ENCODE assay signal across 22 cellular contexts in genomic region chr9:121773286-121773953, GRCh38.
DNase-seq lines count a peak whose midpoint lies in the region; ATAC-seq and TF ChIP-seq lines count a peak whose summit lies in the region.
"Had no signal": no experiment of that assay in that cellular context is flagged by ENCODE, and none has a peak within 500 bp of the region (broad histone marks: within the 10 kb centered on the region; RNA-seq: fewer than 3 reads in every experiment).

No MANE protein-coding gene starts in this region.

- no peak overlapping the region for H3K4me3 Mint-ChIP-seq in WTC11
- H3K4me3 Mint-ChIP-seq: activated T-helper 1 cell treated with anti-CD3 and anti-CD28 coated beads, Interleukin-12 subunit alpha, Interleukin-12 subunit beta, Interleukin-2, Interleukin-4 antibody, amounts not matched to agents 30 ng/mL and 10 ng/mL and 1 ng/mL, durations not matched to agents 14 hours and 24 hours and 36 hours; effector memory CD8-positive, alpha-beta T cell; H9; neural progenitor cell; T-helper 17 cell had no signal

- TF ChIP-seq CTCF in heart right ventricle (IDR thresholded peaks at IDR 0.05) (no peak), tibial nerve (IDR thresholded peaks at IDR 0.05) (no peak), WTC11 (IDR thresholded peaks at IDR 0.05) (no peak)

- CTCF ChIA-PET in WTC11 (lab: Charles Lee) = interaction anchor here (1.4 kb wide), 1 partner anchor 86 kb away, joined by 4 read pairs; no protein-coding TSS in a partner anchor

- TF ChIP-seq POLR2A in tibial nerve (IDR thresholded peaks at IDR 0.05) = no peak

- no peak for TF ChIP-seq EP300 in tibial nerve (IDR thresholded peaks at IDR 0.05)

- no peak overlapping the region for H3K4me3 ChIP-seq in right cardiac atrium (ENCODE audit: low read length)
- no peak overlapping the region for H3K4me3 ChIP-seq in heart right ventricle
- no peak overlapping the region for H3K4me3 ChIP-seq in tibial nerve
- H3K4me3 ChIP-seq: body of pancreas, lung, neural progenitor cell, smooth muscle cell had no signal

- peaks cover 31% of the 10 kb centered on the region for H3K36me3 Mint-ChIP-seq in WTC11

- H3K4me1 ChIP-seq in right cardiac atrium (ENCODE audit: control insufficient read depth, insufficient read depth, low read length) = no peaks in the 10 kb centered on the region
- peaks cover 4 to 50% (median 29%) of the 10 kb centered on the region in 9 donors for H3K4me1 ChIP-seq in heart right ventricle
- H3K4me1 ChIP-seq in tibial nerve = peaks cover 0 to 52% (median 17%) of the 10 kb centered on the region in 4 donors
- H3K4me1 ChIP-seq: body of pancreas had no signal

- H3K27ac ChIP-seq in right cardiac atrium (ENCODE audit: low read length) (no peak overlapping the region), heart right ventricle (peak overlapping the region in 7 of 10 donors; percentile 10 to 75 (median 39)), tibial nerve (peak overlapping the region; percentile 42 to 86 (median 76))
- H3K27ac ChIP-seq: C4-2B, neural progenitor cell had no signal

- no peak overlapping the region for H3K27ac Mint-ChIP-seq in WTC11
- H3K27ac Mint-ChIP-seq: activated T-helper 1 cell treated with anti-CD3 and anti-CD28 coated beads, Interleukin-12 subunit alpha, Interleukin-12 subunit beta, Interleukin-2, Interleukin-4 antibody, amounts not matched to agents 30 ng/mL and 10 ng/mL and 1 ng/mL, durations not matched to agents 14 hours and 24 hours and 36 hours; H9; neural progenitor cell; progenitor cell of endocrine pancreas; T-helper 17 cell had no signal

- H3K9me3 ChIP-seq in right cardiac atrium (ENCODE audit: control insufficient read depth, low read length) (no peaks in the 10 kb centered on the region), heart right ventricle (peaks cover 0 to 6% (median 0%) of the 10 kb centered on the region in 11 donors), tibial nerve (peaks cover 0 to 5% (median 2%) of the 10 kb centered on the region in 4 donors)
- H3K9me3 ChIP-seq: body of pancreas had no signal

- H3K4me1 Mint-ChIP-seq in WTC11 = no peaks in the 10 kb centered on the region
- H3K4me1 Mint-ChIP-seq: H9, T-helper 17 cell had no signal

- no peaks in the 10 kb centered on the region for H3K27me3 ChIP-seq in right cardiac atrium (ENCODE audit: control insufficient read depth, insufficient read depth)
- H3K27me3 ChIP-seq in heart right ventricle = no peaks in the 10 kb centered on the region
- H3K27me3 ChIP-seq in tibial nerve = no peaks in the 10 kb centered on the region
- H3K27me3 ChIP-seq: body of pancreas, neural progenitor cell had no signal

- intact Hi-C loops in cardiac septum (cut with DNase I) (no loop called here), right cardiac atrium (cut with DNase I) (loop anchor here in 1 of 4 donors (10.0 kb wide), 2 partner anchors 61 to 79 kb away; no protein-coding TSS in a partner anchor), heart right ventricle (cut with DNase I) (no loop called here), posterior vena cava (cut with DNase I) (no loop called here)

- H3K27me3 Mint-ChIP-seq in WTC11 (ENCODE audit: low read depth) = no peaks in the 10 kb centered on the region
- H3K27me3 Mint-ChIP-seq: progenitor cell of endocrine pancreas had no signal

- ATAC-seq in right cardiac atrium (no peak), heart right ventricle (peak in 3 of 8 donors; percentile 2 to 33 (median 2)), WTC11 (no peak)
- ATAC-seq: effector memory CD8-positive, alpha-beta T cell; T-helper 17 cell had no signal

- 91% methylated on average over 18 of the region's 18 CpGs for WGBS in right cardiac atrium
- 88 to 92% methylated on average over 17 to 18 of the region's 18 CpGs for WGBS in heart right ventricle, 2 donors
- WGBS in tibial nerve, 2 donors = 64 to 78% methylated on average over 7 to 8 of the region's 18 CpGs

- H3K36me3 ChIP-seq in heart right ventricle (peaks cover 0 to 100% (median 70%) of the 10 kb centered on the region in 9 donors), tibial nerve (peaks cover 0 to 84% (median 5%) of the 10 kb centered on the region in 3 donors)
- H3K36me3 ChIP-seq: neural progenitor cell had no signal

- DNase-seq in cardiac septum (ENCODE audit: low spot score) = peak; percentile 68
- DNase-seq in right cardiac atrium = no peak
- no peak for DNase-seq in heart right ventricle
- peak; percentile 70 for DNase-seq in posterior vena cava (ENCODE audit: low spot score)
- no peak for DNase-seq in tibial nerve (ENCODE audit: low spot score in 2 of 2)
- DNase-seq in SW480 (ENCODE audit: low spot score) = no peak
- DNase-seq in WTC11 (ENCODE audit: low spot score) = no peak
- no peak for DNase-seq in activated gamma-delta T cell (lab: John Stamatoyannopoulos, UW)
- DNase-seq: ACHN; effector memory CD8-positive, alpha-beta T cell; foreskin melanocyte; H9; NCI-H1436 treated with DMSO at 0.1 percent for 48 hours; NCI-H526 had no signal

- H3K9me3 Mint-ChIP-seq in WTC11 = no peaks in the 10 kb centered on the region
- H3K9me3 Mint-ChIP-seq: activated T-helper 1 cell treated with anti-CD3 and anti-CD28 coated beads, Interleukin-12 subunit alpha, Interleukin-12 subunit beta, Interleukin-2, Interleukin-4 antibody, amounts not matched to agents 30 ng/mL and 10 ng/mL and 1 ng/mL, durations not matched to agents 14 hours and 24 hours and 36 hours; effector memory CD8-positive, alpha-beta T cell; H9 had no signal

- POLR2A ChIA-PET in WTC11 (lab: Charles Lee) = no interaction called here

TF ChIP-seq in WTC11, 78 proteins besides CTCF, POLR2A, EP300 and RAD21:
- TF ChIP-seq USF1 (CRISPR knock-in tag; IDR thresholded peaks at IDR 0.05) (no peak), ZNF232 (CRISPR knock-in tag; IDR thresholded peaks at IDR 0.05) (no peak), IRF2 (CRISPR knock-in tag; IDR thresholded peaks at IDR 0.05; ENCODE audit: borderline replicate concordance, low read depth) (no peak), FOXP4 (CRISPR knock-in tag; IDR thresholded peaks at IDR 0.05) (no peak), IRF1 (CRISPR knock-in tag; IDR thresholded peaks at IDR 0.05) (no peak), MAX (CRISPR knock-in tag; IDR thresholded peaks at IDR 0.05) (no peak), E2F4 (CRISPR knock-in tag; IDR thresholded peaks at IDR 0.05; ENCODE audit: borderline replicate concordance, low read depth) (no peak)

Comparison
In these comparisons a context has a peak if more than half of its experiments do, and no peak if none do; other contexts are left out.
1. DNase-seq: peak in cardiac septum (single experiment) and posterior vena cava (single experiment); none in right cardiac atrium (0 of 3), heart right ventricle (0 of 2), tibial nerve (0 of 2), SW480 (single experiment), WTC11 (single experiment) and activated gamma-delta T cell (single experiment).